In the genomic region with DNA sequence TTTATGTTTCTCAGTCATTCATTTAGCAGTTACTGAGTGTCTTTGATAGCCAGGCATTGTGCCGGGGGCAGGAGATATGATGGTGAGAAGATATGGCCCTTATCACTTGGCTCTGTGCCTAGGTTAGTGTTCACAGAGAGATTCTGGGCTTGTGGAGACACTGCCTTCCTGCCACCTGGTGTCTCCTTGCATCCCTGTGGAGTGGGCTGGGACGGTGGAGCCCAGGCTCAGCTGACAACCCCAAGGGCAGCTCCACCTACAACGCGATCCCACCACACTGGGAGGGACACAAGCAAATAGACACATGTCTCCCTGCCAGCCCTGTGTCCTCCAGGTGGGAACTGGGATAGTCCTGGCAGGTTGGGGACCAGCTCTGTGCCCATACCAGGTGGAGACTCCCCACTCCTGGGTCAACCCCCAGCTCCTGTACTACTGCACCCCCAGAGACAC, we compare ENCODE assay signal across 20 cellular contexts. TPM values are rescaled to one million over a fixed set of nuclear protein-coding genes. Genes with fewer than 3 reads are reported as not detected.
A peak's percentile ranks its signal among the peaks of the same experiment; 100 is the strongest.
DNase-seq lines count a peak whose midpoint lies in the region; ATAC-seq and TF ChIP-seq lines count a peak whose summit lies in the region.
"Had no signal": no experiment of that assay in that cellular context is flagged by ENCODE, and none has a peak within 500 bp of the region (broad histone marks: within the 10 kb centered on the region; RNA-seq: fewer than 3 reads in every experiment).

No MANE protein-coding gene starts in this region.

- peak overlapping the region; percentile 30 for H3K27ac Mint-ChIP-seq in nephron progenitor cell
- H3K27ac Mint-ChIP-seq: stimulated activated memory B cell treated with anti-CD40 and anti-IgM and Interleukin-4, amounts not matched to agents 10 μg/mL and 1 μg/mL and 100 μg/mL, for 72 hours; T-cell had no signal

- peaks cover 71% of the 10 kb centered on the region for H3K4me1 Mint-ChIP-seq in nephron progenitor cell

- no peak overlapping the region for H3K4me3 ChIP-seq in H7 (ENCODE audit: insufficient read depth, low read depth, low read length)
- H3K4me3 ChIP-seq: right lobe of liver, tibial artery had no signal

- no peaks in the 10 kb centered on the region for H3K9me3 Mint-ChIP-seq in nephron progenitor cell
- H3K9me3 Mint-ChIP-seq: stimulated activated memory B cell treated with anti-CD40 and anti-IgM and Interleukin-4, amounts not matched to agents 10 μg/mL and 1 μg/mL and 100 μg/mL, for 72 hours; T-cell had no signal

- H3K36me3 Mint-ChIP-seq in nephron progenitor cell (ENCODE audit: low read depth) = no peaks in the 10 kb centered on the region
- H3K36me3 Mint-ChIP-seq: stimulated activated memory B cell treated with anti-CD40 and anti-IgM and Interleukin-4, amounts not matched to agents 10 μg/mL and 1 μg/mL and 100 μg/mL, for 72 hours; T-cell had no signal

- ATAC-seq in GM18907 (IDR thresholded peaks at IDR 0.05; ENCODE audit: unreplicated experiment) = no peak
- ATAC-seq in stimulated activated naive CD8-positive, alpha-beta T cell treated with anti-CD3 and anti-CD28 coated beads, Interleukin-15, Interleukin-2, amounts not matched to agents 100 U/mL and 50 U/mL, for 24 hours = no peak
- ATAC-seq: stimulated activated memory B cell treated with anti-CD40 and anti-IgM and Interleukin-4, amounts not matched to agents 10 μg/mL and 1 μg/mL and 100 μg/mL, for 72 hours; T-cell had no signal

- peak; percentile 16 for DNase-seq in H7
- peak; percentile 26 for DNase-seq in NCI-H345 treated with DMSO at 0.1 percent for 48 hours (lab: John Stamatoyannopoulos, UW; ENCODE audit: unreplicated experiment)
- peak; percentile 45 for DNase-seq in ecto neural progenitor cell (ENCODE audit: low spot score)
- DNase-seq in nephron progenitor cell = no peak
- DNase-seq in nucleus accumbens (lab: John Stamatoyannopoulos, UW) = no peak
- DNase-seq in NCI-H526 (lab: John Stamatoyannopoulos, UW) = no peak
- no peak for DNase-seq in stimulated activated naive CD8-positive, alpha-beta T cell treated with anti-CD3 and anti-CD28 coated beads, Interleukin-15, Interleukin-2, amounts not matched to agents 100 U/mL and 50 U/mL, for 24 hours
- DNase-seq: activated CD4-positive, alpha-beta T cell treated with anti-CD3 and anti-CD28 coated beads, Interleukin-2, amount 50 U/mL, for 1 hour; amniotic stem cell; DMS 273 treated with DMSO at 0.1 percent for 48 hours; Kasumi-1; kidney glomerular epithelial cell; NCI-H2081; NCI-H524 treated with DMSO at 0.1 percent for 48 hours; SHP77 treated with DMSO at 0.1 percent for 48 hours; tibial artery had no signal

- peaks cover 11% of the 10 kb centered on the region for H3K27me3 Mint-ChIP-seq in nephron progenitor cell (ENCODE audit: low read depth, poor library complexity)

- TF ChIP-seq CTCF in nephron progenitor cell (IDR thresholded peaks at IDR 0.05) = no peak

- no peaks in the 10 kb centered on the region for H3K27me3 ChIP-seq in H7 (ENCODE audit: control insufficient read depth, insufficient read depth, low read length)
- H3K27me3 ChIP-seq: right lobe of liver, tibial artery had no signal

- no peak overlapping the region for H3K4me3 Mint-ChIP-seq in nephron progenitor cell
- H3K4me3 Mint-ChIP-seq: stimulated activated memory B cell treated with anti-CD40 and anti-IgM and Interleukin-4, amounts not matched to agents 10 μg/mL and 1 μg/mL and 100 μg/mL, for 72 hours; T-cell had no signal

- no peaks in the 10 kb centered on the region for H3K36me3 ChIP-seq in H7 (replicated peaks; ENCODE audit: control insufficient read depth, insufficient read depth, low read length)
- H3K36me3 ChIP-seq: right lobe of liver, tibial artery had no signal

RNA-seq across cellular contexts. Expression of gene VEGFA, which starts 30.3 kb away (rescaled TPM):
- total RNA-seq in H7 (2014; rRNA removed; shearing (Covaris generic)) = 32.1 and 39.6 TPM in 2 replicates

RNA-seq across cellular contexts. Expression of gene MRPS18A, which starts 52.1 kb away (rescaled TPM):
- total RNA-seq in H7 (2014; rRNA removed; shearing (Covaris generic)) = 77.3 and 102 TPM in 2 replicates

Comparison
In these comparisons a context has a peak if more than half of its experiments do, and no peak if none do; other contexts are left out.
1. DNase-seq: peak in H7 (single experiment), NCI-H345 treated with DMSO at 0.1 percent for 48 hours (single experiment) and ecto neural progenitor cell (single experiment); none in nephron progenitor cell (single experiment), nucleus accumbens (0 of 56), NCI-H526 (0 of 2) and stimulated activated naive CD8-positive, alpha-beta T cell treated with anti-CD3 and anti-CD28 coated beads, Interleukin-15, Interleukin-2, amounts not matched to agents 100 U/mL and 50 U/mL, for 24 hours (single experiment).